Comparison of ENCODE assay signal across 8 cellular contexts in the genomic region with DNA sequence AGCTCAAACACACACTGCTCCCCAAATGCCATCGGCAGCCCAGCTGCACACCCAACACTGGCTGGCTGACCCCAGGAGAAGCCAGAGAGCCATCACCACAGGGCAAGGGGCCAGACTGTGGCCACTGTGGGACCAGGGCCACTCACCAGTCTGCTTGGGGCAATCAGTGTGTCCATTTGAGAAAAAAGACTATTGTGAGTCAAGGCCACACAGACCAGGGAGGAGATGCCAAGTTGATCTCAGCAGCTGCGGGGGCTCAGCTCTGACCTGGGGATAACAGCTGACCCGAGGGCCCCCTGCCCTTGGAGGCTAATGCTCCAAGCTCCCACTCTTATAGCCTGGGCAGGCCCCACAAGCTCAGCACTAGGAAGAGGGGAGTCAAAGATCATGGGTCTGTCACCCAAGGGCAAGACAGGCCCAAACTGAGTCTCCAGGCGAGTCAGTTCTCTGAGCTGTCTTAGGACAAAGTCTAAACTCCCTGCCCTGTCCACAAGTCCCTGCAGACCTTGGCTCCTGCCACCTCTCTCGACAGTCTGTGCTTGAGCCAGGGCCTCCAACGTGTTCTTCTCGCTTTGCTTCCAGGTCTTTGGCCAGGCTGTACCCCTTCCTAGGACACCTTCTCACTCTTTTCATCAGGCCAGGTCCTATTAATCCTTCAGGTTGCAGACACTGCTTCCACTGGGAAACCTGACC. TPM values are rescaled to one million over a fixed set of nuclear protein-coding genes. Genes with fewer than 3 reads are reported as not detected.
A peak's percentile ranks its signal among the peaks of the same experiment; 100 is the strongest.
DNase-seq lines count a peak whose midpoint lies in the region; ATAC-seq, FAIRE-seq and TF ChIP-seq lines count a peak whose summit lies in the region.

No MANE protein-coding gene starts in this region.

- H3K9me3 Mint-ChIP-seq in nephron = no peaks in the 10 kb centered on the region

- DNase-seq in AG04450 (ENCODE audit: low read depth, low spot score) (no peak), KG1 (lab: John Stamatoyannopoulos, UW) (peak; percentile 56), frontal cortex (ENCODE audit: low spot score in 2 of 2) (no peak), HK-2 (ENCODE audit: unreplicated experiment) (no peak), posterior vena cava (ENCODE audit: low spot score) (no peak)

- H3K4me3 ChIP-seq in AG04450 (ENCODE audit: low read depth, low read length) = no peak overlapping the region

- no peak for ATAC-seq in GM21528 (IDR thresholded peaks at IDR 0.05; ENCODE audit: low FRiP score, unreplicated experiment)

- peaks cover 92% of the 10 kb centered on the region for H3K4me1 Mint-ChIP-seq in nephron

- CTCF ChIA-PET in AG04450 (lab: Charles Lee) = interaction anchor here (1.0 to 2.0 kb wide), 2 partner anchors 10 to 15 kb away, joined by 4 to 9 read pairs; no protein-coding TSS in a partner anchor

- peak overlapping the region; percentile 92 to 99 (median 96) for H3K27ac Mint-ChIP-seq in nephron

- no peaks in the 10 kb centered on the region for H3K27me3 ChIP-seq in AG04450 (ENCODE audit: control insufficient read depth, insufficient read depth, low read length)

- POLR2A ChIA-PET in AG04450 (lab: Yijun Ruan, JAX) = interaction anchor here (0.7 to 1.7 kb wide), 3 partner anchors 10 to 28 kb away, joined by 3 to 6 read pairs (median 3); no protein-coding TSS in a partner anchor

- no peaks in the 10 kb centered on the region for H3K27me3 Mint-ChIP-seq in nephron (ENCODE audit: low read depth)

- intact Hi-C loops in posterior vena cava (cut with DNase I) = no loop called here

- H3K27ac ChIP-seq in AG04450 (ENCODE audit: low read depth, low read length) (peak overlapping the region; percentile 31), cingulate gyrus (ENCODE audit: low read depth, low read length) (peak overlapping the region; percentile 49)

- FAIRE-seq in frontal cortex (lab: Jason Lieb, UNC) = no peak

- peak overlapping the region in 1 of 3 experiments; percentile 37 for H3K4me3 Mint-ChIP-seq in nephron

- TF ChIP-seq CTCF in AG04450 (IDR thresholded peaks at IDR 0.05; ENCODE audit: low read depth, low read length) (no peak), nephron (IDR thresholded peaks at IDR 0.05; ENCODE audit: unreplicated experiment in 3 of 3) (no peak)

- H3K36me3 Mint-ChIP-seq in nephron (ENCODE audit: low read depth) = no peaks in the 10 kb centered on the region

- H3K9me3 ChIP-seq in AG04450 (ENCODE audit: control insufficient read depth, insufficient read depth, low read length) = no peaks in the 10 kb centered on the region; the same call in 1 of the 2 replicates

RNA-seq across cellular contexts. Expression of gene PNMA1, which starts 30.1 kb away (rescaled TPM):
- 21.3 and 21.5 TPM in 2 replicates for polyA plus RNA-seq in AG04450 (2011; rRNA removed)
- polyA minus RNA-seq in AG04450 (2011; rRNA and poly(A)+ RNA removed) = 10.9 and 12.6 TPM in 2 replicates
- total RNA-seq in frontal cortex (70.5 TPM), posterior vena cava (10 to 100 TPM; 64.8 to 88.7 TPM)
